In genomic region chr9:35161713-35162604, GRCh38 we compare ENCODE assay signal across 9 cellular contexts. TPM values are rescaled to one million over a fixed set of nuclear protein-coding genes. Genes with fewer than 3 reads are reported as not detected.
DNase-seq lines count a peak whose midpoint lies in the region; ATAC-seq, FAIRE-seq and TF ChIP-seq lines count a peak whose summit lies in the region.
"Had no signal": no experiment of that assay in that cellular context is flagged by ENCODE, and none has a peak within 500 bp of the region (broad histone marks: within the 10 kb centered on the region; RNA-seq: fewer than 3 reads in every experiment).

Gene UNC13B (plus strand): TSS chr9:35162009. CDS start chr9:35162284, 275 bp downstream.

- H3K4me2 ChIP-seq in HepG2 (ENCODE audit: low read depth, low read length): peak within 1 kb of the TSS; percentile 90

- H3K9me3 ChIP-seq in HepG2 (ENCODE audit: low read length): no peaks in the 10 kb centered on the region

- H3K36me3 ChIP-seq in HepG2 (replicated peaks in 1 of 2; ENCODE audit: control insufficient read depth in 1 of 2, insufficient read depth in 2 of 2, low read length in 2 of 2): no peaks in the 10 kb centered on the region

- peak; percentile 67 for ATAC-seq in GM18907 (IDR thresholded peaks at IDR 0.05; ENCODE audit: unreplicated experiment)
- ATAC-seq in HG03432 (IDR thresholded peaks at IDR 0.05; ENCODE audit: unreplicated experiment): peak; percentile 79
- peak; percentile 97 for ATAC-seq in HepG2

- in situ Hi-C loops in HepG2 (cut with HindIII; ENCODE audit: extremely low pct_ligation_motif_present, low pct_unique_long_range_greater_than_20kb): no loop called here

- H3K9ac ChIP-seq in HepG2 (ENCODE audit: insufficient read depth, low read depth, low read length): peak within 1 kb of the TSS; percentile 84

- CTCF ChIA-PET in activated CD4-positive, alpha-beta memory T cell treated with anti-CD3 and anti-CD28 coated beads, Interleukin-2, amount 10 ng/mL, durations not matched to agents 7 days and 5 days (lab: Charles Lee): interaction anchor here (0.9 to 2.3 kb wide), 4 partner anchors 46 to 392 kb away, joined by 3 to 6 read pairs (median 3); partner anchors contain the start of gene ATOSB
- CTCF ChIA-PET in HepG2 (lab: Yijun Ruan, JAX; ENCODE audit: low intra/inter-chr PET ratio, low total read pairs): no interaction called here

- 2% methylated on average over 17 of the region's 70 CpGs for WGBS in HepG2 (ENCODE audit: low lambda C conversion rate)

- peaks cover 18% of the 10 kb centered on the region for H3K79me2 ChIP-seq in HepG2 (ENCODE audit: insufficient read depth, low read length)

- TF ChIP-seq POLR2A in HepG2 (IDR thresholded peaks at IDR 0.05; ENCODE audit: insufficient read depth in 1 of 2, low read depth in 2 of 2, low read length in 2 of 2): peak; percentile 82 to 84

- H3K9me3 Mint-ChIP-seq in activated CD4-positive, alpha-beta memory T cell treated with anti-CD3 and anti-CD28 coated beads, Interleukin-2, amount 10 ng/mL, durations not matched to agents 7 days and 5 days: no peaks in the 10 kb centered on the region

- FAIRE-seq in HepG2 (lab: Jason Lieb, UNC): peak; percentile 64

- H3K27me3 ChIP-seq in dorsolateral prefrontal cortex (no peaks in the 10 kb centered on the region), HepG2 (ENCODE audit: control insufficient read depth in 1 of 2, insufficient read depth in 2 of 2, low read length in 2 of 2) (no peaks in the 10 kb centered on the region; a peak in 1 of 5 replicates)

- DNase-seq in NCI-H526 treated with DMSO at 0.1 percent for 48 hours (lab: John Stamatoyannopoulos, UW): peak; percentile 81
- DNase-seq in activated CD4-positive, alpha-beta memory T cell treated with anti-CD3 and anti-CD28 coated beads, Interleukin-2, amount 10 ng/mL, durations not matched to agents 7 days and 5 days: peak; percentile 72
- peak; percentile 91 to 96 (median 93) for DNase-seq in dorsolateral prefrontal cortex
- DNase-seq in HepG2 (ENCODE audit: low spot score): peak; percentile 93
- DNase-seq in stimulated activated CD4-positive, alpha-beta T cell treated with anti-CD3 and anti-CD28 coated beads, Interleukin-2, amount 100 ng/mL, for 4 hours (ENCODE audit: low read depth): peak; percentile 71
- DNase-seq: DND-41 had no signal

- intact Hi-C loops in dorsolateral prefrontal cortex (cut with DNase I): loop anchor here in 1 of 2 donors (2.0 kb wide), 1 partner anchor 45 kb away; no protein-coding TSS in a partner anchor
- intact Hi-C loops in HepG2 (cut with micrococcal nuclease; ENCODE audit: unreplicated experiment): loop anchor here (1.0 to 10.0 kb wide), 2 partner anchors 48 to 93 kb away; no protein-coding TSS in a partner anchor

- peak; percentile 32 for TF ChIP-seq RAD21 in HepG2 (CRISPR knock-in tag; IDR thresholded peaks at IDR 0.05)

- no peaks in the 10 kb centered on the region for H4K20me1 ChIP-seq in HepG2 (ENCODE audit: insufficient read depth, low read length)

- H3K27me3 Mint-ChIP-seq in activated CD4-positive, alpha-beta memory T cell treated with anti-CD3 and anti-CD28 coated beads, Interleukin-2, amount 10 ng/mL, durations not matched to agents 7 days and 5 days: peaks cover 17% of the 10 kb centered on the region

- peaks cover 43% of the 10 kb centered on the region for H3K4me1 ChIP-seq in HepG2 (ENCODE audit: insufficient read depth, low read length)

- H3K4me3 ChIP-seq in dorsolateral prefrontal cortex: peak within 1 kb of the TSS; percentile 53 to 99 (median 90)
- H3K4me3 ChIP-seq in HepG2 (replicated peaks in 1 of 3; ENCODE audit: insufficient read depth in 1 of 3, low read depth in 2 of 3, low read length in 3 of 3): peak within 1 kb of the TSS; percentile 78 to 98 (median 85)

- peak within 1 kb of the TSS; percentile 94 for H2AFZ ChIP-seq in HepG2 (ENCODE audit: low read length)

- peak within 1 kb of the TSS; percentile 90 for H3K27ac ChIP-seq in 22Rv1
- peak within 1 kb of the TSS; percentile 41 to 94 (median 82) for H3K27ac ChIP-seq in dorsolateral prefrontal cortex
- peak within 1 kb of the TSS; percentile 75 for H3K27ac ChIP-seq in HepG2 (ENCODE audit: extremely low read length, insufficient read depth, low read length)

- H3K4me1 Mint-ChIP-seq in activated CD4-positive, alpha-beta memory T cell treated with anti-CD3 and anti-CD28 coated beads, Interleukin-2, amount 10 ng/mL, durations not matched to agents 7 days and 5 days: peaks cover 12% of the 10 kb centered on the region

- H3K27ac Mint-ChIP-seq in activated CD4-positive, alpha-beta memory T cell treated with anti-CD3 and anti-CD28 coated beads, Interleukin-2, amount 10 ng/mL, durations not matched to agents 7 days and 5 days: no peak within 1 kb of the TSS

- TF ChIP-seq EP300 in HepG2 (IDR thresholded peaks at IDR 0.05; ENCODE audit: low read depth in 2 of 2, low read length in 2 of 2) (no peak), HepG2 (CRISPR knock-in tag; IDR thresholded peaks at IDR 0.05; ENCODE audit: borderline replicate concordance) (peak; percentile 6; the same call in 1 of the 2 replicates)

- BruUV-seq in HepG2 (replicated peaks; lab: Mats Ljungman, UMichigan): no TSS peak

- TF ChIP-seq CTCF in 22Rv1 (IDR thresholded peaks at IDR 0.05) (peak; percentile 49), dorsolateral prefrontal cortex (IDR thresholded peaks at IDR 0.05 in 54 of 56, conservative IDR thresholded peaks at IDR 0.05 in 2 of 56; ENCODE audit: low read depth in 1 of 56, partially characterized antibody in 56 of 56) (peak in 47 of 56 donors; percentile 10 to 67 (median 42)), HepG2 (CRISPR knock-in tag; IDR thresholded peaks at IDR 0.05) (peak; percentile 59)

- peak within 1 kb of the TSS; percentile 82 for H3K4me3 Mint-ChIP-seq in activated CD4-positive, alpha-beta memory T cell treated with anti-CD3 and anti-CD28 coated beads, Interleukin-2, amount 10 ng/mL, durations not matched to agents 7 days and 5 days

- POLR2A ChIA-PET in activated CD4-positive, alpha-beta memory T cell treated with anti-CD3 and anti-CD28 coated beads, Interleukin-2, amount 10 ng/mL, durations not matched to agents 7 days and 5 days (lab: Charles Lee): interaction anchor here (0.9 kb wide), 1 partner anchor 65 kb away, joined by 3 read pairs; no protein-coding TSS in a partner anchor
- POLR2A ChIA-PET in HepG2 (lab: Yijun Ruan, JAX): interaction anchor here (0.6 to 2.0 kb wide), 24 partner anchors 11 to 566 kb away, joined by 3 to 16 read pairs (median 4); partner anchors contain the start of genes ATOSB, CCDC107, FANCG and PIGO

- H3K36me3 Mint-ChIP-seq in activated CD4-positive, alpha-beta memory T cell treated with anti-CD3 and anti-CD28 coated beads, Interleukin-2, amount 10 ng/mL, durations not matched to agents 7 days and 5 days (ENCODE audit: low read depth): no peaks in the 10 kb centered on the region

TF ChIP-seq in HepG2, 621 proteins besides CTCF, POLR2A, EP300 and RAD21 (continues in another document):
- TF ChIP-seq AKAP8 (CRISPR knock-in tag; IDR thresholded peaks at IDR 0.05): no peak
- TF ChIP-seq ZNF367 (CRISPR knock-in tag; IDR thresholded peaks at IDR 0.05; ENCODE audit: borderline replicate concordance): no peak
- peak; percentile 93 for TF ChIP-seq ATF7-NPFF (CRISPR knock-in tag; IDR thresholded peaks at IDR 0.05; ENCODE audit: low read depth)
- TF ChIP-seq CHCHD3 (CRISPR knock-in tag; IDR thresholded peaks at IDR 0.05): peak; percentile 90
- TF ChIP-seq ZNF713 (CRISPR knock-in tag; IDR thresholded peaks at IDR 0.05): peak; percentile 89; the same call in 1 of the 2 replicates
- TF ChIP-seq DMAP1 (CRISPR knock-in tag; IDR thresholded peaks at IDR 0.05): peak; percentile 92
- TF ChIP-seq ZNF17 (CRISPR knock-in tag; IDR thresholded peaks at IDR 0.05): no peak
- no peak for TF ChIP-seq NONO (IDR thresholded peaks at IDR 0.05)
- no peak; the same call in 1 of the 2 replicates for TF ChIP-seq NONO (CRISPR knock-in tag; conservative IDR thresholded peaks at IDR 0.05)
- no peak; the same call in 1 of the 2 replicates for TF ChIP-seq ZNF460 (CRISPR knock-in tag; IDR thresholded peaks at IDR 0.05; ENCODE audit: borderline replicate concordance)
- peak; percentile 17; the same call in 1 of the 2 replicates for TF ChIP-seq MEIS2 (CRISPR knock-in tag; IDR thresholded peaks at IDR 0.05)
- TF ChIP-seq PTBP1 (IDR thresholded peaks at IDR 0.05; ENCODE audit: low read depth, low read length, poor library complexity, severe bottlenecking): no peak

RNA-seq across cellular contexts. Expression of gene UNC13B, which starts in this region (rescaled TPM):
- under 1 TPM; 0.25 to 0.68 TPM for total RNA-seq in activated CD4-positive, alpha-beta memory T cell treated with anti-CD3 and anti-CD28 coated beads, Interleukin-2, amount 10 ng/mL, durations not matched to agents 7 days and 5 days
- total RNA-seq in dorsolateral prefrontal cortex: 10 to 100 TPM; 28.7 to 55.9 (median 42.0) TPM
- 18.3 and 23.6 TPM in 2 replicates for total RNA-seq in HepG2 (2016; rRNA removed; fragmentation: Illumina TruSeq; extraction: Trizol)
- total RNA-seq in HepG2 (2016; cell fraction: cytosol; rRNA removed; fragmentation: Illumina TruSeq; extraction: Trizol; ENCODE audit: low read depth): 5.8 and 6.3 TPM in 2 replicates
- 18.0 and 23.3 TPM in 2 replicates for total RNA-seq in HepG2 (2016; cell fraction: insoluble cytoplasmic fraction; rRNA removed; fragmentation: Illumina TruSeq; extraction: Trizol)
- 8.4 and 8.7 TPM in 2 replicates for total RNA-seq in HepG2 (2016; cell fraction: membrane; rRNA removed; fragmentation: Illumina TruSeq; extraction: Trizol)
- 15.9 and 17.6 TPM in 2 replicates for total RNA-seq in HepG2 (2016; cell fraction: nucleus; rRNA removed; fragmentation: Illumina TruSeq; extraction: Trizol)
- polyA plus RNA-seq in HepG2 (2011; rRNA removed): 14.0 and 17.8 TPM in 2 replicates
- 13.3 and 16.9 TPM in 2 replicates for polyA plus RNA-seq in HepG2 (2011; cell fraction: cytosol; rRNA removed)
- polyA plus RNA-seq in HepG2 (2011; cell fraction: nucleus; rRNA removed): 28.7 and 38.7 TPM in 2 replicates
- 18.7 and 23.3 TPM in 2 replicates for polyA plus RNA-seq in HepG2 (2012)
- 0.63 and 0.76 TPM in 2 replicates for polyA plus RNA-seq in HepG2 (2016; cell fraction: cytosol; fragmentation: Illumina TruSeq; extraction: Trizol; ENCODE audit: low read depth)
- 15.9 and 17.2 TPM in 2 replicates for polyA plus RNA-seq in HepG2 (2016; cell fraction: insoluble cytoplasmic fraction; fragmentation: Illumina TruSeq; extraction: Trizol; ENCODE audit: low read depth)
- 3.1 TPM in 2 replicates for polyA plus RNA-seq in HepG2 (2016; cell fraction: membrane; fragmentation: Illumina TruSeq; extraction: Trizol; ENCODE audit: low read depth)
- 17.3 and 17.8 TPM in 2 replicates for polyA plus RNA-seq in HepG2 (2016; cell fraction: nucleus; fragmentation: Illumina TruSeq; extraction: Trizol; ENCODE audit: insufficient read depth, low read depth)
- 36.9 and 49.4 TPM in 2 replicates for polyA minus RNA-seq in HepG2 (2011; rRNA and poly(A)+ RNA removed; ENCODE audit: low replicate concordance)
- polyA minus RNA-seq in HepG2 (2011; cell fraction: cytosol; rRNA and poly(A)+ RNA removed): 16.0 and 22.7 TPM in 2 replicates
- polyA minus RNA-seq in HepG2 (2011; cell fraction: nucleus; rRNA and poly(A)+ RNA removed): 22.0 and 32.6 TPM in 2 replicates

Comparison
In these comparisons a context has a peak if more than half of its experiments do, and no peak if none do; other contexts are left out.
1. Peak in every context shown above with its lines: DNase-seq, ATAC-seq, H3K4me3 ChIP-seq and H3K27ac ChIP-seq.
2. RNA of gene UNC13B (total RNA-seq): 28.7 to 55.9 TPM in dorsolateral prefrontal cortex and 5.8 to 23.6 TPM in HepG2; 0.25 to 0.68 TPM in activated CD4-positive, alpha-beta memory T cell treated with anti-CD3 and anti-CD28 coated beads, Interleukin-2, amount 10 ng/mL, durations not matched to agents 7 days and 5 days; every median in the first group is over 4 times any median in the second.
3. Peak in DNase-seq in activated CD4-positive, alpha-beta memory T cell treated with anti-CD3 and anti-CD28 coated beads, Interleukin-2, amount 10 ng/mL, durations not matched to agents 7 days and 5 days; RNA of the gene not detected or under 1 TPM.